Comparison of ENCODE assay signal across 8 cellular contexts in genomic region chr11:127345819-127346459, GRCh38.
DNase-seq lines count a peak whose midpoint lies in the region; ATAC-seq and TF ChIP-seq lines count a peak whose summit lies in the region.

No MANE protein-coding gene starts in this region.

- no peaks in the 10 kb centered on the region for H3K9me3 Mint-ChIP-seq in osteocyte (ENCODE audit: unreplicated experiment)

- ATAC-seq in HG03108 (IDR thresholded peaks at IDR 0.05; ENCODE audit: unreplicated experiment): no peak

- H3K4me1 Mint-ChIP-seq in osteocyte (ENCODE audit: unreplicated experiment): no peaks in the 10 kb centered on the region

- peaks cover 11% of the 10 kb centered on the region for H3K27me3 Mint-ChIP-seq in osteocyte (ENCODE audit: unreplicated experiment)

- H3K36me3 Mint-ChIP-seq in osteocyte (ENCODE audit: unreplicated experiment): no peaks in the 10 kb centered on the region

- H3K4me3 Mint-ChIP-seq in osteocyte (ENCODE audit: unreplicated experiment): no peak overlapping the region

- peak; percentile 5 for DNase-seq in NK-92 treated with Interleukin-12 subunit alpha and Interleukin-12 subunit beta, amount 100 ng/mL, for 24 hours (lab: John Stamatoyannopoulos, UW)
- no peak for DNase-seq in NK-92 (lab: John Stamatoyannopoulos, UW; ENCODE audit: unreplicated experiment)
- peak; percentile 24 to 35 for DNase-seq in Kasumi-1 (lab: John Stamatoyannopoulos, UW)
- peak; percentile 24 for DNase-seq in SW480 (ENCODE audit: low spot score)
- DNase-seq in fibroblast of peridontal ligament (ENCODE audit: extremely low read depth): peak; percentile 50
- no peak for DNase-seq in osteocyte (ENCODE audit: extremely low spot score, unreplicated experiment)
- no peak for DNase-seq in SKM-1 (lab: John Stamatoyannopoulos, UW; ENCODE audit: unreplicated experiment)

- H3K27ac Mint-ChIP-seq in osteocyte (ENCODE audit: unreplicated experiment): no peak overlapping the region

- TF ChIP-seq CTCF in osteocyte (IDR thresholded peaks at IDR 0.05): peak; percentile 80

Comparison
In these comparisons a context has a peak if more than half of its experiments do, and no peak if none do; other contexts are left out.
1. DNase-seq: peak in NK-92 treated with Interleukin-12 subunit alpha and Interleukin-12 subunit beta, amount 100 ng/mL, for 24 hours (single experiment), Kasumi-1 (2 of 2), SW480 (single experiment) and fibroblast of peridontal ligament (single experiment); none in NK-92 (single experiment), osteocyte (single experiment) and SKM-1 (single experiment).